In genomic region chr1:155983191-155984023, GRCh38 we compare ENCODE assay signal across 8 cellular contexts. TPM values are rescaled to one million over a fixed set of nuclear protein-coding genes. Genes with fewer than 3 reads are reported as not detected.
DNase-seq lines count a peak whose midpoint lies in the region; ATAC-seq and TF ChIP-seq lines count a peak whose summit lies in the region.

No MANE protein-coding gene starts in this region.

- H3K9me3 ChIP-seq in esophagus (ENCODE audit: control insufficient read depth in 2 of 2, insufficient read depth in 1 of 2, low read depth in 1 of 2, low read length in 1 of 2) (no peaks in the 10 kb centered on the region), neural progenitor cell (ENCODE audit: low read depth) (no peaks in the 10 kb centered on the region)

- CTCF ChIA-PET in RWPE1 (lab: Yijun Ruan, JAX): interaction anchor here (1.0 to 1.9 kb wide), 5 partner anchors 19 to 83 kb away, joined by 4 to 8 read pairs (median 4); no protein-coding TSS in a partner anchor

- H2AFZ ChIP-seq in neural progenitor cell (replicated peaks): no peak overlapping the region

- H3K4me2 ChIP-seq in neural progenitor cell: no peak overlapping the region

- WGBS in esophagus, 2 donors: 44 to 46% methylated on average over 4 of the region's 4 CpGs

- no peaks in the 10 kb centered on the region for H4K20me1 ChIP-seq in neural progenitor cell (ENCODE audit: low read depth)

- H3K4me3 Mint-ChIP-seq in HFFc6 (peak overlapping the region; percentile 90), neural progenitor cell (no peak overlapping the region)

- peaks cover 2 to 9% of the 10 kb centered on the region in 2 donors for H3K4me1 ChIP-seq in esophagus (ENCODE audit: control insufficient read depth in 2 of 2, insufficient read depth in 2 of 2, low read length in 1 of 2)
- peaks cover 33% of the 10 kb centered on the region for H3K4me1 ChIP-seq in neural progenitor cell

- H3F3A ChIP-seq in neural progenitor cell (ENCODE audit: low read depth): peaks cover 30% of the 10 kb centered on the region

- peaks cover 12% of the 10 kb centered on the region for H3K79me2 ChIP-seq in neural progenitor cell (ENCODE audit: low read depth)

- H3K27ac Mint-ChIP-seq in HFFc6: peak overlapping the region; percentile 95
- H3K27ac Mint-ChIP-seq in neural progenitor cell: no peak overlapping the region

- H3K4me1 Mint-ChIP-seq in HFFc6 (ENCODE audit: low read depth): peaks cover 55% of the 10 kb centered on the region
- H3K4me1 Mint-ChIP-seq in neural progenitor cell: peaks cover 33% of the 10 kb centered on the region

- no peaks in the 10 kb centered on the region; the same call in none of the 2 replicates for H3K27me3 Mint-ChIP-seq in HFFc6 (ENCODE audit: insufficient read depth)
- H3K27me3 Mint-ChIP-seq in neural progenitor cell (ENCODE audit: insufficient read depth, low read depth): no peaks in the 10 kb centered on the region

- no peaks in the 10 kb centered on the region for H3K9me3 Mint-ChIP-seq in HFFc6
- H3K9me3 Mint-ChIP-seq in neural progenitor cell: no peaks in the 10 kb centered on the region

- peak overlapping the region; percentile 92 for H3K27ac ChIP-seq in RWPE1
- H3K27ac ChIP-seq in esophagus (ENCODE audit: low read depth in 2 of 2, low read length in 1 of 2): peak overlapping the region; percentile 49 to 56
- no peak overlapping the region for H3K27ac ChIP-seq in neural progenitor cell

- H3K36me3 Mint-ChIP-seq in HFFc6 (ENCODE audit: low read depth): peaks cover 4% of the 10 kb centered on the region; the same call in 1 of the 2 replicates
- H3K36me3 Mint-ChIP-seq in neural progenitor cell: no peaks in the 10 kb centered on the region

- no peaks in the 10 kb centered on the region for H3K36me3 ChIP-seq in esophagus (ENCODE audit: control insufficient read depth in 2 of 2, insufficient read depth in 2 of 2, low read length in 1 of 2)
- H3K36me3 ChIP-seq in neural progenitor cell: no peaks in the 10 kb centered on the region

- H3K9ac ChIP-seq in neural progenitor cell: no peak overlapping the region

- H3K4me3 ChIP-seq in esophagus (ENCODE audit: low read depth in 1 of 2, low read length in 2 of 2): no peak overlapping the region
- no peak overlapping the region for H3K4me3 ChIP-seq in neural progenitor cell

- POLR2A ChIA-PET in RWPE1 (lab: Yijun Ruan, JAX; ENCODE audit: low non-redundant PET): no interaction called here

- peak; percentile 26; the same call in 1 of the 2 replicates for TF ChIP-seq CTCF in HFFc6 (IDR thresholded peaks at IDR 0.05)
- no peak for TF ChIP-seq CTCF in RWPE1 (conservative IDR thresholded peaks at IDR 0.05; ENCODE audit: low read depth)
- no peak for TF ChIP-seq CTCF in neural progenitor cell (IDR thresholded peaks at IDR 0.05)

- no peak for ATAC-seq in HG02798 (IDR thresholded peaks at IDR 0.05; ENCODE audit: poor library complexity, unreplicated experiment)

- DNase-seq in COLO668 (lab: John Stamatoyannopoulos, UW; ENCODE audit: unreplicated experiment): peak; percentile 49
- DNase-seq in HFFc6: peak; percentile 88
- DNase-seq in RWPE1 (ENCODE audit: low spot score): peak; percentile 75
- peak; percentile 45 for DNase-seq in neural progenitor cell (ENCODE audit: low spot score)
- DNase-seq in NCI-H524 treated with DMSO at 0.1 percent for 48 hours (lab: John Stamatoyannopoulos, UW): no peak
- DNase-seq in AML-193 (lab: John Stamatoyannopoulos, UW): no peak

- H3K27me3 ChIP-seq in esophagus (ENCODE audit: control insufficient read depth in 1 of 2, insufficient read depth in 2 of 2, low read length in 2 of 2): no peaks in the 10 kb centered on the region
- no peaks in the 10 kb centered on the region for H3K27me3 ChIP-seq in neural progenitor cell

RNA-seq across cellular contexts. Expression of gene ARHGEF2, which starts 5.1 kb away (rescaled TPM):
- total RNA-seq in HFFc6 (2021; fragmentation: NEBNext Ultra II Directional; extraction: Animal tissue kit (Norgen Biotek cat#: 25700)): 10 to 100 TPM; 82.0 to 94.6 (median 83.9) TPM
- polyA plus RNA-seq in esophagus: 10 to 100 TPM; 15.9 to 26.6 TPM
- total RNA-seq in neural progenitor cell (ENCODE audit: low replicate concordance): 79.7 and 108 TPM in 2 replicates

RNA-seq across cellular contexts. Expression of gene SSR2, which starts 37.3 kb away (rescaled TPM):
- 100 to 1,000 TPM; 341 to 419 (median 374) TPM for total RNA-seq in HFFc6 (2021; fragmentation: NEBNext Ultra II Directional; extraction: Animal tissue kit (Norgen Biotek cat#: 25700))
- 100 to 1,000 TPM in 1 of 2 donors, 10 to 100 TPM in 1; 67.0 to 145 TPM for polyA plus RNA-seq in esophagus
- 293 and 314 TPM in 2 replicates for total RNA-seq in neural progenitor cell (ENCODE audit: low replicate concordance)

RNA-seq across cellular contexts. Expression of gene RXFP4, which starts 42.0 kb away (rescaled TPM):
- total RNA-seq in HFFc6 (2021; fragmentation: NEBNext Ultra II Directional; extraction: Animal tissue kit (Norgen Biotek cat#: 25700)): not detected
- under 1 TPM; 0.04 to 0.08 TPM for polyA plus RNA-seq in esophagus
- not detected in 2 replicates for total RNA-seq in neural progenitor cell (ENCODE audit: low replicate concordance)

RNA-seq across cellular contexts. Expression of gene KHDC4, which starts 49.2 kb away (rescaled TPM):
- total RNA-seq in HFFc6 (2021; fragmentation: NEBNext Ultra II Directional; extraction: Animal tissue kit (Norgen Biotek cat#: 25700)): 10 to 100 TPM; 22.6 to 26.1 (median 23.5) TPM
- 10 to 100 TPM; 11.9 to 29.6 TPM for polyA plus RNA-seq in esophagus
- total RNA-seq in neural progenitor cell (ENCODE audit: low replicate concordance): 91.5 and 91.9 TPM in 2 replicates

Comparison
In these comparisons a context has a peak if more than half of its experiments do, and no peak if none do; other contexts are left out.
1. DNase-seq: peak in COLO668 (single experiment), HFFc6 (single experiment), RWPE1 (single experiment) and neural progenitor cell (single experiment); none in NCI-H524 treated with DMSO at 0.1 percent for 48 hours (single experiment) and AML-193 (0 of 2).